1 cellular context compared by ENCODE assay signal in genomic region chr2:11837875-11838734, GRCh38.
A peak's percentile ranks its signal among the peaks of the same experiment; 100 is the strongest.
TF ChIP-seq lines count a peak whose summit lies in the region.

No MANE protein-coding gene starts in this region.

TF ChIP-seq in HepG2, 621 proteins besides CTCF, POLR2A, EP300 and RAD21 (continued from another document):
- TF ChIP-seq, protein P1, sequence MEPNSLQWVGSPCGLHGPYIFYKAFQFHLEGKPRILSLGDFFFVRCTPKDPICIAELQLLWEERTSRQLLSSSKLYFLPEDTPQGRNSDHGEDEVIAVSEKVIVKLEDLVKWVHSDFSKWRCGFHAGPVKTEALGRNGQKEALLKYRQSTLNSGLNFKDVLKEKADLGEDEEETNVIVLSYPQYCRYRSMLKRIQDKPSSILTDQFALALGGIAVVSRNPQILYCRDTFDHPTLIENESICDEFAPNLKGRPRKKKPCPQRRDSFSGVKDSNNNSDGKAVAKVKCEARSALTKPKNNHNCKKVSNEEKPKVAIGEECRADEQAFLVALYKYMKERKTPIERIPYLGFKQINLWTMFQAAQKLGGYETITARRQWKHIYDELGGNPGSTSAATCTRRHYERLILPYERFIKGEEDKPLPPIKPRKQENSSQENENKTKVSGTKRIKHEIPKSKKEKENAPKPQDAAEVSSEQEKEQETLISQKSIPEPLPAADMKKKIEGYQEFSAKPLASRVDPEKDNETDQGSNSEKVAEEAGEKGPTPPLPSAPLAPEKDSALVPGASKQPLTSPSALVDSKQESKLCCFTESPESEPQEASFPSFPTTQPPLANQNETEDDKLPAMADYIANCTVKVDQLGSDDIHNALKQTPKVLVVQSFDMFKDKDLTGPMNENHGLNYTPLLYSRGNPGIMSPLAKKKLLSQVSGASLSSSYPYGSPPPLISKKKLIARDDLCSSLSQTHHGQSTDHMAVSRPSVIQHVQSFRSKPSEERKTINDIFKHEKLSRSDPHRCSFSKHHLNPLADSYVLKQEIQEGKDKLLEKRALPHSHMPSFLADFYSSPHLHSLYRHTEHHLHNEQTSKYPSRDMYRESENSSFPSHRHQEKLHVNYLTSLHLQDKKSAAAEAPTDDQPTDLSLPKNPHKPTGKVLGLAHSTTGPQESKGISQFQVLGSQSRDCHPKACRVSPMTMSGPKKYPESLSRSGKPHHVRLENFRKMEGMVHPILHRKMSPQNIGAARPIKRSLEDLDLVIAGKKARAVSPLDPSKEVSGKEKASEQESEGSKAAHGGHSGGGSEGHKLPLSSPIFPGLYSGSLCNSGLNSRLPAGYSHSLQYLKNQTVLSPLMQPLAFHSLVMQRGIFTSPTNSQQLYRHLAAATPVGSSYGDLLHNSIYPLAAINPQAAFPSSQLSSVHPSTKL (CRISPR knock-in tag; IDR thresholded peaks at IDR 0.05): peak; percentile 25; the same call in 1 of the 2 replicates
- TF ChIP-seq ZNF451 (CRISPR knock-in tag; IDR thresholded peaks at IDR 0.05): 0 out of 2 replicates have a peak, but pooled peaks have one; percentile 24
- TF ChIP-seq TARDBP (CRISPR knock-in tag; IDR thresholded peaks at IDR 0.05): no peak
- TF ChIP-seq SPEN (CRISPR knock-in tag; IDR thresholded peaks at IDR 0.05; ENCODE audit: low read depth): no peak
- TF ChIP-seq ZXDC (CRISPR knock-in tag; IDR thresholded peaks at IDR 0.05): peak; percentile 60; the same call in 1 of the 2 replicates
- TF ChIP-seq NFE2L2 (IDR thresholded peaks at IDR 0.05; ENCODE audit: low read length): no peak
- no peak for TF ChIP-seq KDM4B (CRISPR knock-in tag; IDR thresholded peaks at IDR 0.05)
- no peak for TF ChIP-seq SRSF4 (IDR thresholded peaks at IDR 0.05; ENCODE audit: low read depth, low read length, poor library complexity, severe bottlenecking)
- TF ChIP-seq CENPX (CRISPR knock-in tag; IDR thresholded peaks at IDR 0.05): no peak
- TF ChIP-seq, protein P2, sequence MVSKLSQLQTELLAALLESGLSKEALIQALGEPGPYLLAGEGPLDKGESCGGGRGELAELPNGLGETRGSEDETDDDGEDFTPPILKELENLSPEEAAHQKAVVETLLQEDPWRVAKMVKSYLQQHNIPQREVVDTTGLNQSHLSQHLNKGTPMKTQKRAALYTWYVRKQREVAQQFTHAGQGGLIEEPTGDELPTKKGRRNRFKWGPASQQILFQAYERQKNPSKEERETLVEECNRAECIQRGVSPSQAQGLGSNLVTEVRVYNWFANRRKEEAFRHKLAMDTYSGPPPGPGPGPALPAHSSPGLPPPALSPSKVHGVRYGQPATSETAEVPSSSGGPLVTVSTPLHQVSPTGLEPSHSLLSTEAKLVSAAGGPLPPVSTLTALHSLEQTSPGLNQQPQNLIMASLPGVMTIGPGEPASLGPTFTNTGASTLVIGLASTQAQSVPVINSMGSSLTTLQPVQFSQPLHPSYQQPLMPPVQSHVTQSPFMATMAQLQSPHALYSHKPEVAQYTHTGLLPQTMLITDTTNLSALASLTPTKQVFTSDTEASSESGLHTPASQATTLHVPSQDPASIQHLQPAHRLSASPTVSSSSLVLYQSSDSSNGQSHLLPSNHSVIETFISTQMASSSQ (IDR thresholded peaks at IDR 0.05; ENCODE audit: low read depth): no peak
- TF ChIP-seq, protein P2 (CRISPR knock-in tag; IDR thresholded peaks at IDR 0.05; ENCODE audit: borderline replicate concordance): 0 out of 2 replicates have a peak, but pooled peaks have one; percentile 21
- 0 out of 2 replicates have a peak, but pooled peaks have one; percentile 37 for TF ChIP-seq ZNF776 (CRISPR knock-in tag; IDR thresholded peaks at IDR 0.05)
- 0 out of 2 replicates have a peak, but pooled peaks have one; percentile 53 for TF ChIP-seq ZNF44 (CRISPR knock-in tag; IDR thresholded peaks at IDR 0.05)
- TF ChIP-seq ZSCAN21 (CRISPR knock-in tag; IDR thresholded peaks at IDR 0.05; ENCODE audit: borderline replicate concordance): peak; percentile 3; the same call in 1 of the 2 replicates
- TF ChIP-seq RXRA (CRISPR knock-in tag; IDR thresholded peaks at IDR 0.05): peak; percentile 24; the same call in 1 of the 2 replicates
- TF ChIP-seq NRL (CRISPR knock-in tag; IDR thresholded peaks at IDR 0.05; ENCODE audit: borderline replicate concordance): peak; percentile 92
- TF ChIP-seq ZNF230 (CRISPR knock-in tag; IDR thresholded peaks at IDR 0.05): no peak
- no peak for TF ChIP-seq RXRB (CRISPR knock-in tag; IDR thresholded peaks at IDR 0.05; ENCODE audit: borderline replicate concordance)
- no peak for TF ChIP-seq SNRNP70 (IDR thresholded peaks at IDR 0.05; ENCODE audit: low read depth, low read length)
- peak; percentile 43; the same call in 1 of the 2 replicates for TF ChIP-seq ZNF274 (CRISPR knock-in tag; IDR thresholded peaks at IDR 0.05)
- peak; percentile 35; the same call in 1 of the 2 replicates for TF ChIP-seq NFKB2 (CRISPR knock-in tag; IDR thresholded peaks at IDR 0.05; ENCODE audit: borderline replicate concordance)
- TF ChIP-seq ZNF589 (CRISPR knock-in tag; conservative IDR thresholded peaks at IDR 0.05): no peak
- 0 out of 2 replicates have a peak, but pooled peaks have one; percentile 65 for TF ChIP-seq BCL3 (CRISPR knock-in tag; IDR thresholded peaks at IDR 0.05)
- TF ChIP-seq ETV5 (CRISPR knock-in tag; IDR thresholded peaks at IDR 0.05; ENCODE audit: borderline replicate concordance): 0 out of 2 replicates have a peak, but pooled peaks have one; percentile 10
- TF ChIP-seq ZNF598 (CRISPR knock-in tag; IDR thresholded peaks at IDR 0.05; ENCODE audit: borderline replicate concordance): 0 out of 2 replicates have a peak, but pooled peaks have one; percentile 33
- TF ChIP-seq, protein P3, sequence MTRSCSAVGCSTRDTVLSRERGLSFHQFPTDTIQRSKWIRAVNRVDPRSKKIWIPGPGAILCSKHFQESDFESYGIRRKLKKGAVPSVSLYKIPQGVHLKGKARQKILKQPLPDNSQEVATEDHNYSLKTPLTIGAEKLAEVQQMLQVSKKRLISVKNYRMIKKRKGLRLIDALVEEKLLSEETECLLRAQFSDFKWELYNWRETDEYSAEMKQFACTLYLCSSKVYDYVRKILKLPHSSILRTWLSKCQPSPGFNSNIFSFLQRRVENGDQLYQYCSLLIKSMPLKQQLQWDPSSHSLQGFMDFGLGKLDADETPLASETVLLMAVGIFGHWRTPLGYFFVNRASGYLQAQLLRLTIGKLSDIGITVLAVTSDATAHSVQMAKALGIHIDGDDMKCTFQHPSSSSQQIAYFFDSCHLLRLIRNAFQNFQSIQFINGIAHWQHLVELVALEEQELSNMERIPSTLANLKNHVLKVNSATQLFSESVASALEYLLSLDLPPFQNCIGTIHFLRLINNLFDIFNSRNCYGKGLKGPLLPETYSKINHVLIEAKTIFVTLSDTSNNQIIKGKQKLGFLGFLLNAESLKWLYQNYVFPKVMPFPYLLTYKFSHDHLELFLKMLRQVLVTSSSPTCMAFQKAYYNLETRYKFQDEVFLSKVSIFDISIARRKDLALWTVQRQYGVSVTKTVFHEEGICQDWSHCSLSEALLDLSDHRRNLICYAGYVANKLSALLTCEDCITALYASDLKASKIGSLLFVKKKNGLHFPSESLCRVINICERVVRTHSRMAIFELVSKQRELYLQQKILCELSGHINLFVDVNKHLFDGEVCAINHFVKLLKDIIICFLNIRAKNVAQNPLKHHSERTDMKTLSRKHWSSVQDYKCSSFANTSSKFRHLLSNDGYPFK (CRISPR knock-in tag; IDR thresholded peaks at IDR 0.05; ENCODE audit: borderline replicate concordance): 0 out of 2 replicates have a peak, but pooled peaks have one; percentile 40
- TF ChIP-seq MTA1 (CRISPR knock-in tag; IDR thresholded peaks at IDR 0.05; ENCODE audit: borderline replicate concordance): 0 out of 2 replicates have a peak, but pooled peaks have one; percentile 15
- 0 out of 2 replicates have a peak, but pooled peaks have one; percentile 56 for TF ChIP-seq ZNF33B (CRISPR knock-in tag; IDR thresholded peaks at IDR 0.05)
- peak; percentile 32; the same call in 1 of the 2 replicates for TF ChIP-seq ZSCAN25 (CRISPR knock-in tag; IDR thresholded peaks at IDR 0.05)
TF ChIP-seq in HepG2: peak in this region for 56.
